ENCODE assay signal across 1 cellular context in the genomic region with DNA sequence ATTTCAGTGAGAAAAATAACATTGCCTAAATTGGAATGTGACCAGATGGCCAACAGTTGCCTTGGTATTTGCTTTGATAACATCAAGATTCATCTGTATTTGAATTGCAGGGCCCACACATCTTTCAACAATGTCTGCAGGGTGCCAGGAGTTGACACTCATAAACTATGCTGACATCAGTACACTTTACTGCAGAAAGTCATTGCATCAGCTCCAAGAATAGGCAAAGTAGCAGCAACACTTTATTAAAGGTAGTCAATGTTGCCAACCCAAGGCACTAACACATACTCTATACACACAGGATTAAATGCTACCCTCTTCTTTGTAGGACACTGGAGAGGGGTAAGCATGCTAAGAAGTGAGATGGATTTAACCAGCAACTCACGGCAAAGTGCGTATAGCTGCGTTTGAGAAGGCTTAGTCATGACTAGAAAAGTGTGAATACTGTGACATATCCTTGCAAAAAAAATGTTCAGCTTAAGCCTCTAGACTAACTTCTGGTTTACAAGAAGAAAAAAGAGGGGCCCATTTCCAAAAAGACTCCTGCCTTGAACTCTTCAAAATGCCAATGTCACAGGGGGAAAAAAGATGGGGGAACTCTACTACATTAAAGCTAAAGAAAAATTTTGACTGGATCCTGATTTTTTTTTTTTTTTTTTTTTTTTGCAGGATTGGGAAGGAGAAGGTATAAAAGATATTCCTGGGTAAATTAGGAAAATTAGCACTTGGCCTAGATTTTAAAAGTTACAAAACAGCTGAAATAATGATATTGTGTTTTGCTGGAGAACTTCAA.
TF ChIP-seq lines count a peak whose summit lies in the region.

No MANE protein-coding gene starts in this region.

TF ChIP-seq in HEK293, 187 proteins besides CTCF, POLR2A, EP300 and RAD21 (continued from another document):
- TF ChIP-seq, protein P1, sequence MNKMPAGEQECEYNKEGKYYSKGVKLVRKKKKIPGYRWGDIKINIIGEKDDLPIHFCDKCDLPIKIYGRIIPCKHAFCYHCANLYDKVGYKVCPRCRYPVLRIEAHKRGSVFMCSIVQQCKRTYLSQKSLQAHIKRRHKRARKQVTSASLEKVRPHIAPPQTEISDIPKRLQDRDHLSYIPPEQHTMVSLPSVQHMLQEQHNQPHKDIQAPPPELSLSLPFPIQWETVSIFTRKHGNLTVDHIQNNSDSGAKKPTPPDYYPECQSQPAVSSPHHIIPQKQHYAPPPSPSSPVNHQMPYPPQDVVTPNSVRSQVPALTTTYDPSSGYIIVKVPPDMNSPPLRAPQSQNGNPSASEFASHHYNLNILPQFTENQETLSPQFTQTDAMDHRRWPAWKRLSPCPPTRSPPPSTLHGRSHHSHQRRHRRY (tag by site-specific recombination; IDR thresholded peaks at IDR 0.05): 0 out of 2 replicates have a peak, but pooled peaks have one; percentile 71
- TF ChIP-seq ZNF654 (tag by site-specific recombination; IDR thresholded peaks at IDR 0.05; ENCODE audit: low read depth) (no peak), ZNF449 (tag by site-specific recombination; IDR thresholded peaks at IDR 0.05) (peak; percentile 94), PBX3 (CRISPR knock-in tag; IDR thresholded peaks at IDR 0.05) (no peak), TSHZ1 (tag by site-specific recombination; IDR thresholded peaks at IDR 0.05; ENCODE audit: borderline replicate concordance) (peak; percentile 88), ZNF571 (tag by site-specific recombination; IDR thresholded peaks at IDR 0.05) (no peak), ZNF155 (tag by site-specific recombination; IDR thresholded peaks at IDR 0.05) (no peak), ZNF26 (tag by site-specific recombination; IDR thresholded peaks at IDR 0.05) (no peak), ZNF792 (tag by site-specific recombination; IDR thresholded peaks at IDR 0.05) (no peak)
- TF ChIP-seq, protein P2, sequence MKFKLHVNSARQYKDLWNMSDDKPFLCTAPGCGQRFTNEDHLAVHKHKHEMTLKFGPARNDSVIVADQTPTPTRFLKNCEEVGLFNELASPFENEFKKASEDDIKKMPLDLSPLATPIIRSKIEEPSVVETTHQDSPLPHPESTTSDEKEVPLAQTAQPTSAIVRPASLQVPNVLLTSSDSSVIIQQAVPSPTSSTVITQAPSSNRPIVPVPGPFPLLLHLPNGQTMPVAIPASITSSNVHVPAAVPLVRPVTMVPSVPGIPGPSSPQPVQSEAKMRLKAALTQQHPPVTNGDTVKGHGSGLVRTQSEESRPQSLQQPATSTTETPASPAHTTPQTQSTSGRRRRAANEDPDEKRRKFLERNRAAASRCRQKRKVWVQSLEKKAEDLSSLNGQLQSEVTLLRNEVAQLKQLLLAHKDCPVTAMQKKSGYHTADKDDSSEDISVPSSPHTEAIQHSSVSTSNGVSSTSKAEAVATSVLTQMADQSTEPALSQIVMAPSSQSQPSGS (tag by site-specific recombination; IDR thresholded peaks at IDR 0.05; ENCODE audit: low read depth): peak; percentile 89
